21 cellular contexts compared by ENCODE assay signal in the genomic region with DNA sequence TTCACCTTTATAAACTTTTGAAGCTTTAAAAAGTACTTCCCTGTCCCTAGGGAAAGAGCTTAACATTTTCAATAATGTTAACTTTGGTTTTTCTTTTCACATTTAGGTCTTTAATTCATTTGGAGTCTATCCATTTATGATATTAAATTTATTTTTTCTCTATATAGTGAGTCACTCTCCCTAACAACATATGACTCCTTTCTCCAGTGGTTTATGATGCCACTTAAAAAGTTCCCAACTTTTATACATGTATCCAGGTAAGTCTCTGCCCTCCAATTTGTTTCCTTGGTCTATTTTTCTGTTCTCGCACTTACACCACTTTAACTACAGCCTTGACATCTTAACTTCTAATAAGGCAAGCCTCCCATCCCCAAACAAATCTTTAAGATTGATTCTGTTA. TPM values are rescaled to one million over a fixed set of nuclear protein-coding genes. Genes with fewer than 3 reads are reported as not detected.
DNase-seq lines count a peak whose midpoint lies in the region; ATAC-seq, FAIRE-seq and TF ChIP-seq lines count a peak whose summit lies in the region.
"Had no signal": no experiment of that assay in that cellular context is flagged by ENCODE, and none has a peak within 500 bp of the region (broad histone marks: within the 10 kb centered on the region; RNA-seq: fewer than 3 reads in every experiment).

No MANE protein-coding gene starts in this region.

- H3K9me2 ChIP-seq in Loucy (replicated peaks; ENCODE audit: low read depth, low read length) = no peaks in the 10 kb centered on the region

- no peaks in the 10 kb centered on the region; the same call in 1 of the 2 replicates for H3F3A ChIP-seq in Loucy (ENCODE audit: low read depth)

- H3K4me3 Mint-ChIP-seq in CD4-positive, alpha-beta T cell = peak overlapping the region; percentile 21
- H3K4me3 Mint-ChIP-seq in brain = peak overlapping the region in 4 of 5 experiments; percentile 26 to 60 (median 36)
- H3K4me3 Mint-ChIP-seq in nephron progenitor cell = peak overlapping the region; percentile 7

- H3K36me3 ChIP-seq in Loucy (ENCODE audit: insufficient read depth, low read length) (no peaks in the 10 kb centered on the region), left lung (peaks cover 0 to 9% of the 10 kb centered on the region in 2 donors)

- no peak overlapping the region for H3K27ac ChIP-seq in CD4-positive, alpha-beta T cell (ENCODE audit: low read depth, low read length)
- no peak overlapping the region for H3K27ac ChIP-seq in left lung
- H3K27ac ChIP-seq: A549, HL-60, RWPE1 had no signal

- no peak for TF ChIP-seq CTCF in CD4-positive, alpha-beta T cell (IDR thresholded peaks at IDR 0.05)
- TF ChIP-seq CTCF in Loucy (conservative IDR thresholded peaks at IDR 0.05; ENCODE audit: low read length) (no peak), brain (conservative IDR thresholded peaks at IDR 0.05) (no peak), nephron progenitor cell (IDR thresholded peaks at IDR 0.05) (no peak), left lung (IDR thresholded peaks at IDR 0.05) (no peak)

- no peaks in the 10 kb centered on the region for H3K9me3 Mint-ChIP-seq in CD4-positive, alpha-beta T cell
- H3K9me3 Mint-ChIP-seq in brain = peaks cover 0 to 3% (median 0%) of the 10 kb centered on the region in 5 experiments
- H3K9me3 Mint-ChIP-seq in nephron progenitor cell = peaks cover 16% of the 10 kb centered on the region
- H3K9me3 Mint-ChIP-seq: CD8-positive, alpha-beta memory T cell had no signal

- no peak overlapping the region for H3K27ac Mint-ChIP-seq in CD4-positive, alpha-beta T cell
- H3K27ac Mint-ChIP-seq in brain (no peak overlapping the region), nephron progenitor cell (no peak overlapping the region)
- H3K27ac Mint-ChIP-seq: CD8-positive, alpha-beta memory T cell had no signal

- H3K9me3 ChIP-seq in CD4-positive, alpha-beta T cell (ENCODE audit: control insufficient read depth, low read length) = no peaks in the 10 kb centered on the region
- H3K9me3 ChIP-seq in Loucy (ENCODE audit: insufficient read depth, low read depth, low read length) (no peaks in the 10 kb centered on the region), left lung (no peaks in the 10 kb centered on the region)
- H3K9me3 ChIP-seq: A549 had no signal

- ATAC-seq in CD4-positive, alpha-beta T cell (ENCODE audit: poor library complexity) = no peak
- no peak for ATAC-seq in left lung
- ATAC-seq: A549, Panc1 had no signal

- H3K27me3 ChIP-seq in CD4-positive, alpha-beta T cell (ENCODE audit: control insufficient read depth, insufficient read depth, low read length) = no peaks in the 10 kb centered on the region
- H3K27me3 ChIP-seq in Loucy (ENCODE audit: insufficient read depth, low read length, poor library complexity, severe bottlenecking) (no peaks in the 10 kb centered on the region), left lung (no peaks in the 10 kb centered on the region)

- peak overlapping the region; percentile 93 for H3K4me3 ChIP-seq in Loucy (ENCODE audit: low read length, poor library complexity, severe bottlenecking)
- H3K4me3 ChIP-seq in left lung = no peak overlapping the region
- H3K4me3 ChIP-seq: A549 had no signal

- intact Hi-C loops in CD4-positive, alpha-beta T cell (cut with DNase I, micrococcal nuclease) = loop anchor here (5.0 to 10.0 kb wide), 6 partner anchors 276 to 1376 kb away; a partner anchor contains a TSS
- intact Hi-C loops in left lung (cut with DNase I) = no loop called here

- peaks cover 40% of the 10 kb centered on the region for H3K36me3 Mint-ChIP-seq in CD4-positive, alpha-beta T cell (ENCODE audit: low read depth)
- H3K36me3 Mint-ChIP-seq in brain (peaks cover 47% of the 10 kb centered on the region), nephron progenitor cell (ENCODE audit: low read depth) (peaks cover 52% of the 10 kb centered on the region)

- POLR2A ChIA-PET in CD4-positive, alpha-beta T cell (lab: Charles Lee) = interaction anchor here (0.7 kb wide), 1 partner anchor 19 kb away, joined by 3 read pairs; no protein-coding TSS in a partner anchor

- no peaks in the 10 kb centered on the region for H3K27me3 Mint-ChIP-seq in CD4-positive, alpha-beta T cell
- H3K27me3 Mint-ChIP-seq in brain = peaks cover 9% of the 10 kb centered on the region
- H3K27me3 Mint-ChIP-seq in nephron progenitor cell (ENCODE audit: low read depth, poor library complexity) = peaks cover 7% of the 10 kb centered on the region

- H3K9ac ChIP-seq in Loucy (ENCODE audit: low read depth, low read length, poor library complexity, severe bottlenecking) = peak overlapping the region; percentile 89

- FAIRE-seq in frontal cortex (lab: Jason Lieb, UNC) = no peak
- FAIRE-seq: A549, GM12892 had no signal

- H3K4me1 ChIP-seq in Loucy (ENCODE audit: insufficient read depth, low read length, poor library complexity, severe bottlenecking) (peaks cover 64% of the 10 kb centered on the region), left lung (peaks cover 8 to 42% of the 10 kb centered on the region in 2 donors)

- DNase-seq in CD4-positive, alpha-beta T cell = no peak
- no peak for DNase-seq in nephron progenitor cell
- DNase-seq in frontal cortex (ENCODE audit: low spot score in 2 of 2) = no peak
- DNase-seq in AML-193 (lab: John Stamatoyannopoulos, UW) = no peak
- DNase-seq in DMS153 treated with DMSO at 0.1 percent for 48 hours (lab: John Stamatoyannopoulos, UW; ENCODE audit: unreplicated experiment) = no peak
- no peak for DNase-seq in left lung
- DNase-seq: C1 segment of cervical spinal cord; CD8-positive, alpha-beta memory T cell; DMS 273 treated with DMSO at 0.1 percent for 48 hours; DMS79 treated with DMSO at 0.1 percent for 48 hours; NCI-H2029; NCI-H446; NCI-H526; SHP77 had no signal

- peaks cover 80% of the 10 kb centered on the region for H3K4me1 Mint-ChIP-seq in CD4-positive, alpha-beta T cell (ENCODE audit: low read depth)
- H3K4me1 Mint-ChIP-seq in brain (peaks cover 73% of the 10 kb centered on the region), nephron progenitor cell (peaks cover 41% of the 10 kb centered on the region)

- peaks cover 76% of the 10 kb centered on the region for H4K20me1 ChIP-seq in Loucy (ENCODE audit: insufficient read depth, low read length, poor library complexity, severe bottlenecking)

- peaks cover 80% of the 10 kb centered on the region for H3K79me2 ChIP-seq in Loucy (ENCODE audit: insufficient read depth, low read length)

- CTCF ChIA-PET in CD4-positive, alpha-beta T cell (lab: Charles Lee) = interaction anchor here (1.4 kb wide), 1 partner anchor 183 kb away, joined by 6 read pairs; no protein-coding TSS in a partner anchor

- no peak overlapping the region for H2AFZ ChIP-seq in Loucy (ENCODE audit: low read length)

- H3K4me2 ChIP-seq in Loucy (ENCODE audit: low read depth, low read length, poor library complexity, severe bottlenecking) = peak overlapping the region; percentile 85
- H3K4me2 ChIP-seq: A549 had no signal

RNA-seq across cellular contexts. Expression of a gene that starts 3.5 kb away (rescaled TPM):
- total RNA-seq in CD4-positive, alpha-beta T cell = 10 to 100 TPM; 36.7 to 37.4 TPM
- 5.5 TPM for polyA plus RNA-seq in brain (ENCODE audit: insufficient read depth, low read depth, low replicate concordance)
- 31.4 TPM for total RNA-seq in frontal cortex
- 10 to 100 TPM; 35.1 to 38.2 TPM for total RNA-seq in left lung

Comparison
In these comparisons a context has a peak if more than half of its experiments do, and no peak if none do; other contexts are left out.
1. intact Hi-C loops: an anchor here in CD4-positive, alpha-beta T cell (5.0 to 10.0 kb wide); none called in left lung.